Comparison of ENCODE assay signal across 11 cellular contexts in genomic region chr17:47276444-47276843, GRCh38. TPM values are rescaled to one million over a fixed set of nuclear protein-coding genes. Genes with fewer than 3 reads are reported as not detected.
DNase-seq lines count a peak whose midpoint lies in the region; ATAC-seq and TF ChIP-seq lines count a peak whose summit lies in the region.
"Had no signal": no experiment of that assay in that cellular context is flagged by ENCODE, and none has a peak within 500 bp of the region (broad histone marks: within the 10 kb centered on the region; RNA-seq: fewer than 3 reads in every experiment).

No MANE protein-coding gene starts in this region.

- H3K9ac ChIP-seq in trophoblast cell (ENCODE audit: low read length), result no peak overlapping the region

- ATAC-seq in Right ventricle myocardium inferior, result no peak

- H3K36me3 ChIP-seq in right atrium auricular region (no peaks in the 10 kb centered on the region), trophoblast cell (ENCODE audit: control insufficient read depth in 1 of 2, insufficient read depth in 2 of 2, low read length in 2 of 2) (no peaks in the 10 kb centered on the region)

- H3K9me3 ChIP-seq in right atrium auricular region, result no peaks in the 10 kb centered on the region
- no peaks in the 10 kb centered on the region for H3K9me3 ChIP-seq in trophoblast cell (ENCODE audit: insufficient read depth, low read depth, low read length)

- H3K79me1 ChIP-seq in trophoblast cell (ENCODE audit: low read length), result peaks cover 26% of the 10 kb centered on the region

- H3K4me3 ChIP-seq in right atrium auricular region (no peak overlapping the region), trophoblast cell (ENCODE audit: low read depth, low read length) (no peak overlapping the region)

- H2AFZ ChIP-seq in trophoblast cell (ENCODE audit: insufficient read depth, low read length, poor library complexity), result peak overlapping the region; percentile 47

- H3K27me3 ChIP-seq in right atrium auricular region, result no peaks in the 10 kb centered on the region
- H3K27me3 ChIP-seq in trophoblast cell (ENCODE audit: insufficient read depth, low read length), result no peaks in the 10 kb centered on the region

- H4K8ac ChIP-seq in trophoblast cell (ENCODE audit: low read depth, low read length), result peak overlapping the region; percentile 69

- H3K4me1 ChIP-seq in right atrium auricular region (peaks cover 0 to 70% of the 10 kb centered on the region in 2 donors), trophoblast cell (ENCODE audit: control insufficient read depth in 1 of 2, insufficient read depth in 2 of 2, low read length in 2 of 2) (peaks cover 31 to 38% of the 10 kb centered on the region in 2 experiments)

- TF ChIP-seq CTCF in right atrium auricular region (IDR thresholded peaks at IDR 0.05), result no peak

- H4K91ac ChIP-seq in trophoblast cell (ENCODE audit: low read depth, low read length), result peak overlapping the region; percentile 85

- peaks cover 2% of the 10 kb centered on the region for H3K79me2 ChIP-seq in trophoblast cell (ENCODE audit: control insufficient read depth, insufficient read depth, low read length, poor library complexity)

- H2BK12ac ChIP-seq in trophoblast cell (ENCODE audit: low read length), result peak overlapping the region; percentile 84

- peak overlapping the region; percentile 94 for H2AK5ac ChIP-seq in trophoblast cell (ENCODE audit: low read length)

- peak overlapping the region; percentile 58 for H3K18ac ChIP-seq in trophoblast cell (ENCODE audit: low read length)

- peak overlapping the region; percentile 67 for H2BK5ac ChIP-seq in trophoblast cell (ENCODE audit: low read depth, low read length, poor library complexity)

- peak overlapping the region; percentile 85 to 92 for H3K27ac ChIP-seq in right atrium auricular region
- peak overlapping the region; percentile 86 for H3K27ac ChIP-seq in trophoblast cell (ENCODE audit: low read depth, low read length)

- WGBS in trophoblast cell (ENCODE audit: extremely low coverage, insufficient coverage, insufficient read length), result no CpG with 5 or more reads among the region's 3 CpGs

- no peak overlapping the region for H3K23ac ChIP-seq in trophoblast cell (ENCODE audit: low read length)

- DNase-seq in right atrium auricular region (ENCODE audit: low spot score) (no peak), Right ventricle myocardium inferior (ENCODE audit: missing footprints) (no peak), fibroblast of peridontal ligament (ENCODE audit: extremely low read depth) (peak; percentile 18), trophoblast cell (no peak), NCI-H1105 treated with DMSO at 0.1 percent for 48 hours (lab: John Stamatoyannopoulos, UW) (no peak), NCI-H1417 treated with DMSO at 0.1 percent for 48 hours (lab: John Stamatoyannopoulos, UW) (no peak), COLO668 (lab: John Stamatoyannopoulos, UW; ENCODE audit: unreplicated experiment) (no peak), SHP77 (lab: John Stamatoyannopoulos, UW) (no peak)
- DNase-seq: NCI-H2081 treated with DMSO at 0.1 percent for 48 hours, retina had no signal

- H3K4ac ChIP-seq in trophoblast cell (ENCODE audit: low read depth, low read length), result peak overlapping the region; percentile 33

- peak overlapping the region; percentile 70 for H2BK120ac ChIP-seq in trophoblast cell (ENCODE audit: insufficient read depth, low read length, poor library complexity)

- no peak overlapping the region for H3K4me2 ChIP-seq in trophoblast cell (ENCODE audit: low read length)

- H3K14ac ChIP-seq in trophoblast cell (ENCODE audit: low read length), result peak overlapping the region; percentile 80

- intact Hi-C loops in Right ventricle myocardium inferior (cut with DNase I), result no loop called here

- no peak overlapping the region for H4K12ac ChIP-seq in trophoblast cell (ENCODE audit: low read depth, low read length)

RNA-seq across cellular contexts. Expression of gene ITGB3, which starts 22.8 kb away (rescaled TPM):
- total RNA-seq in right atrium auricular region (10 to 100 TPM in 1 of 2 donors, 1 to 10 TPM in 1; 3.0 to 13.6 TPM), Right ventricle myocardium inferior (3.8 TPM)
- 3.7 and 4.4 TPM in 2 replicates for polyA plus RNA-seq in trophoblast cell (2013)

RNA-seq across cellular contexts. Expression of gene EFCAB13, which starts 47.3 kb away (rescaled TPM):
- total RNA-seq in right atrium auricular region, result 10 to 100 TPM in 1 of 2 donors, 1 to 10 TPM in 1; 2.8 to 10.1 TPM
- total RNA-seq in Right ventricle myocardium inferior, result 2.0 TPM
- polyA plus RNA-seq in trophoblast cell (2013), result 0.12 and 0.15 TPM in 2 replicates
- total RNA-seq: HT1080 had no signal
